Comparison of ENCODE assay signal across 1 cellular context in genomic region chr4:102355748-102356147, GRCh38.
A peak's percentile ranks its signal among the peaks of the same experiment; 100 is the strongest.
TF ChIP-seq lines count a peak whose summit lies in the region.

No MANE protein-coding gene starts in this region.

TF ChIP-seq in K562, 482 proteins besides CTCF, POLR2A, EP300 and RAD21 (continued from another document and continues in another):
- TF ChIP-seq AFF1 (IDR thresholded peaks at IDR 0.05; ENCODE audit: low read depth in 1 of 2, partially characterized antibody in 2 of 2) (no peak), TAL1 (IDR thresholded peaks at IDR 0.05) (peak; percentile 96), PHB2 (IDR thresholded peaks at IDR 0.05; ENCODE audit: low read depth) (peak; percentile 81), RFX7 (CRISPR knock-in tag; IDR thresholded peaks at IDR 0.05) (no peak), ZNF280A (IDR thresholded peaks at IDR 0.05; ENCODE audit: low read depth, partially characterized antibody) (no peak), ETS1 (conservative IDR thresholded peaks at IDR 0.05; ENCODE audit: control insufficient read depth, low read depth, low read length) (no peak), KDM1A (IDR thresholded peaks at IDR 0.05) (peak; percentile 80 to 82), FOXJ3 (CRISPR knock-in tag; IDR thresholded peaks at IDR 0.05) (no peak), XRCC3 (IDR thresholded peaks at IDR 0.05) (no peak), GMEB1 (CRISPR knock-in tag; IDR thresholded peaks at IDR 0.05) (no peak), ZBTB5 (IDR thresholded peaks at IDR 0.05) (no peak), ZNF12 (CRISPR knock-in tag; IDR thresholded peaks at IDR 0.05) (no peak), LARP7 (IDR thresholded peaks at IDR 0.05) (no peak), ATF3 (IDR thresholded peaks at IDR 0.05) (no peak), ATF3 (CRISPR knock-in tag; conservative IDR thresholded peaks at IDR 0.05) (no peak), NR2C2 (CRISPR knock-in tag; IDR thresholded peaks at IDR 0.05) (no peak), NR2C2 (tag; IDR thresholded peaks at IDR 0.05) (no peak), ZNF778 (CRISPR knock-in tag; IDR thresholded peaks at IDR 0.05) (no peak), ILF3 (IDR thresholded peaks at IDR 0.05; ENCODE audit: borderline replicate concordance) (no peak), HDAC6 (IDR thresholded peaks at IDR 0.05; ENCODE audit: low read depth, low read length) (no peak), MAX (CRISPR knock-in tag; IDR thresholded peaks at IDR 0.05) (no peak), ZBTB11 (CRISPR knock-in tag; IDR thresholded peaks at IDR 0.05) (0 out of 6 replicates have a peak, but pooled peaks of 1 of the 3 experiments have one; percentile 42), RBBP5 (IDR thresholded peaks at IDR 0.05; ENCODE audit: borderline replicate concordance, insufficient read depth, low read length, poor library complexity, severe bottlenecking) (no peak), MBD2 (IDR thresholded peaks at IDR 0.05; ENCODE audit: borderline replicate concordance, low read depth) (no peak), PRMT5 (CRISPR knock-in tag; IDR thresholded peaks at IDR 0.05) (no peak), COPS2 (conservative IDR thresholded peaks at IDR 0.05) (no peak), USF2 (CRISPR knock-in tag; IDR thresholded peaks at IDR 0.05) (no peak), ZNF274 (IDR thresholded peaks at IDR 0.05; ENCODE audit: borderline replicate concordance, low read depth, low read length) (peak; percentile 30; the same call in 1 of the 2 replicates), MLLT1 (IDR thresholded peaks at IDR 0.05) (no peak), ZBTB26 (CRISPR knock-in tag; IDR thresholded peaks at IDR 0.05) (no peak), PML (IDR thresholded peaks at IDR 0.05; ENCODE audit: low read length) (peak; percentile 95), PURB (CRISPR knock-in tag; IDR thresholded peaks at IDR 0.05; ENCODE audit: low read depth) (no peak), FUS (optimal IDR thresholded peaks at IDR 0.05; ENCODE audit: low read depth, low read length) (no peak), FOXP1 (CRISPR knock-in tag; IDR thresholded peaks at IDR 0.05) (no peak), GATAD2B (IDR thresholded peaks at IDR 0.05; ENCODE audit: borderline replicate concordance) (no peak), ZNF121 (CRISPR knock-in tag; conservative IDR thresholded peaks at IDR 0.05) (no peak), BRD9 (IDR thresholded peaks at IDR 0.05; ENCODE audit: low read depth, partially characterized antibody) (no peak), ZBTB2 (IDR thresholded peaks at IDR 0.05) (no peak)
